Comparison of ENCODE assay signal across 15 cellular contexts in the genomic region with DNA sequence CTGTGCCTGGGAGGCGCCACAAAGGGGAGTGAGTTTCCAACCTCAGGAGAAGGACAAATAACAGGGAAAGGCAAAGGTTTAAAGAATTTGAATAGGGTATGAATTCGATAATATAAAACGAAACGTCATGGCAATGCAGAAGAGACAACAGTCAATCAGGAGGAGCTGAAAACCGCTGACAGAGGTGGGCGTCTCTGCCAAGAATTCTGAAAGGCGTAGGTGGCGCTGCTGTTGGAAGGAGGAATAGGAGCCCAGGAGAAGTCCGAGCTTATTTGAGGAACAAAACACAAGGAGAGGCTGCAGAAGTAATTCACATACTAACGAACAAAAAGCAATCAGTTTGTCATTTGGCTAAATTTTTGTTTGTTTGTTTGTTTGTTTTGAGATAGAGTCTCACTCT.
"Had no signal": no experiment of that assay in that cellular context is flagged by ENCODE, and none has a peak within 500 bp of the region (broad histone marks: within the 10 kb centered on the region; RNA-seq: fewer than 3 reads in every experiment).

No MANE protein-coding gene starts in this region.

- H3K27ac ChIP-seq: coronary artery, heart left ventricle, right atrium auricular region had no signal

- H3K4me3 ChIP-seq: coronary artery, heart left ventricle, right atrium auricular region had no signal

- DNase-seq: effector CD4-positive, alpha-beta T cell; foreskin melanocyte; heart left ventricle; hippocampal formation; islet precursor cell; mammary epithelial cell; natural killer cell; posterior cingulate gyrus; small intestine; stimulated activated CD4-positive, alpha-beta T cell treated with anti-CD3 and anti-CD28 coated beads, Interleukin-12 subunit alpha, Interleukin-12 subunit beta, amount 100 ng/mL, for 4 hours; stimulated activated naive CD4-positive, alpha-beta T cell; trophoblast cell had no signal

- ATAC-seq: heart left ventricle, left lobe of liver, natural killer cell had no signal

- H3K9me3 ChIP-seq: heart left ventricle, right atrium auricular region had no signal

- H3K4me1 ChIP-seq: heart left ventricle, right atrium auricular region had no signal

- H3K27me3 ChIP-seq: right atrium auricular region had no signal

- FAIRE-seq: small intestine had no signal

- H3K36me3 ChIP-seq: heart left ventricle, right atrium auricular region had no signal
